Comparison of ENCODE assay signal across 8 cellular contexts in genomic region chr12:569803-570236, GRCh38.
DNase-seq lines count a peak whose midpoint lies in the region; ATAC-seq and TF ChIP-seq lines count a peak whose summit lies in the region.

No MANE protein-coding gene starts in this region.

- H3K9ac ChIP-seq in KMS-11 (peak overlapping the region; percentile 37; the same call in 1 of the 2 replicates), subcutaneous abdominal adipose tissue (ENCODE audit: low read length in 5 of 5) (peak overlapping the region; percentile 63 to 84 (median 81))

- intact Hi-C loops in activated naive CD4-positive, alpha-beta T cell treated with anti-CD3 and anti-CD28 coated beads for 36 hours (cut with micrococcal nuclease): loop anchor here (1.0 to 5.0 kb wide), 5 partner anchors 181 to 1022 kb away; partner anchors contain the start of genes FBXL14 and RAD52

- H3K4me2 ChIP-seq in KMS-11: peak overlapping the region; percentile 94

- peaks cover 58% of the 10 kb centered on the region for H3K4me1 Mint-ChIP-seq in activated naive CD4-positive, alpha-beta T cell treated with anti-CD3 and anti-CD28 coated beads for 36 hours (ENCODE audit: low read depth)

- H3K36me3 ChIP-seq in KMS-11 (ENCODE audit: insufficient read depth) (no peaks in the 10 kb centered on the region), gastroesophageal sphincter (no peaks in the 10 kb centered on the region), neutrophil (peaks cover 12% of the 10 kb centered on the region), subcutaneous abdominal adipose tissue (ENCODE audit: control insufficient read depth in 5 of 5, insufficient read depth in 5 of 5, low read length in 5 of 5) (peaks cover 0 to 8% (median 4%) of the 10 kb centered on the region in 5 donors)

- no peaks in the 10 kb centered on the region for H3K4me1 ChIP-seq in KMS-11 (ENCODE audit: low read depth, poor library complexity, severe bottlenecking)
- peaks cover 0 to 39% (median 6%) of the 10 kb centered on the region in 3 donors for H3K4me1 ChIP-seq in gastroesophageal sphincter
- H3K4me1 ChIP-seq in neutrophil (ENCODE audit: control insufficient read depth in 1 of 2, insufficient read depth in 1 of 2, low read depth in 1 of 2, low read length in 1 of 2): peaks cover 11 to 21% of the 10 kb centered on the region in 2 experiments
- peaks cover 14 to 51% (median 38%) of the 10 kb centered on the region in 5 donors for H3K4me1 ChIP-seq in subcutaneous abdominal adipose tissue (ENCODE audit: control insufficient read depth in 5 of 5, insufficient read depth in 5 of 5, low read length in 5 of 5)

- no peak for TF ChIP-seq EP300 in gastroesophageal sphincter (IDR thresholded peaks at IDR 0.05)

- ATAC-seq in GM18502 (IDR thresholded peaks at IDR 0.05; ENCODE audit: poor library complexity, unreplicated experiment) (peak; percentile 66), gastroesophageal sphincter (peak; percentile 81)

- peak; percentile 63 for DNase-seq in SK-N-DZ (ENCODE audit: low spot score)
- DNase-seq in activated naive CD4-positive, alpha-beta T cell treated with anti-CD3 and anti-CD28 coated beads for 36 hours: peak; percentile 91

- H3K4me3 ChIP-seq in KMS-11 (IDR thresholded peaks at IDR 0.05; ENCODE audit: insufficient read depth, low read depth, low read length) (no peak overlapping the region), gastroesophageal sphincter (peak overlapping the region; percentile 41 to 74), neutrophil (ENCODE audit: low read depth in 1 of 2, low read length in 1 of 2) (peak overlapping the region; percentile 53 to 72), subcutaneous abdominal adipose tissue (ENCODE audit: low read depth in 1 of 5, low read length in 5 of 5) (peak overlapping the region; percentile 62 to 81 (median 70))

- TF ChIP-seq CTCF in 22Rv1 (IDR thresholded peaks at IDR 0.05) (peak; percentile 99), KMS-11 (conservative IDR thresholded peaks at IDR 0.05; ENCODE audit: low read depth, low read length) (peak; percentile 92), gastroesophageal sphincter (IDR thresholded peaks at IDR 0.05) (peak in 3 of 4 experiments; percentile 95 to 97 (median 96)), neutrophil (IDR thresholded peaks at IDR 0.05) (peak; percentile 88)

- H3K79me2 ChIP-seq in KMS-11 (ENCODE audit: insufficient read depth, low read depth): no peaks in the 10 kb centered on the region

- H3K4me3 Mint-ChIP-seq in activated naive CD4-positive, alpha-beta T cell treated with anti-CD3 and anti-CD28 coated beads for 36 hours: peak overlapping the region; percentile 80

- no peaks in the 10 kb centered on the region for H4K20me1 ChIP-seq in KMS-11 (ENCODE audit: insufficient read depth)

- TF ChIP-seq POLR2A in gastroesophageal sphincter (IDR thresholded peaks at IDR 0.05): no peak

- peak overlapping the region; percentile 99 for H2AFZ ChIP-seq in KMS-11 (ENCODE audit: low read depth)

- peaks cover 3% of the 10 kb centered on the region for H3K36me3 Mint-ChIP-seq in activated naive CD4-positive, alpha-beta T cell treated with anti-CD3 and anti-CD28 coated beads for 36 hours (ENCODE audit: low read depth)

- H3K9me3 ChIP-seq in gastroesophageal sphincter: no peaks in the 10 kb centered on the region
- no peaks in the 10 kb centered on the region for H3K9me3 ChIP-seq in neutrophil
- H3K9me3 ChIP-seq in subcutaneous abdominal adipose tissue (ENCODE audit: control insufficient read depth in 5 of 5, low read length in 5 of 5): no peaks in the 10 kb centered on the region

- 0% methylated on average over 5 of the region's 39 CpGs; no CpG with 5 or more reads in 1 of the 2 donors for WGBS in gastroesophageal sphincter (ENCODE audit: low coverage in 1 of 2), 2 donors

- peaks cover 3% of the 10 kb centered on the region for H3K9me3 Mint-ChIP-seq in activated naive CD4-positive, alpha-beta T cell treated with anti-CD3 and anti-CD28 coated beads for 36 hours

- H3K27ac Mint-ChIP-seq in activated naive CD4-positive, alpha-beta T cell treated with anti-CD3 and anti-CD28 coated beads for 36 hours: no peak overlapping the region

- H3K27me3 ChIP-seq in KMS-11 (ENCODE audit: insufficient read depth, low read depth): no peaks in the 10 kb centered on the region
- no peaks in the 10 kb centered on the region for H3K27me3 ChIP-seq in gastroesophageal sphincter
- no peaks in the 10 kb centered on the region for H3K27me3 ChIP-seq in neutrophil
- no peaks in the 10 kb centered on the region for H3K27me3 ChIP-seq in subcutaneous abdominal adipose tissue (ENCODE audit: control insufficient read depth in 5 of 5, insufficient read depth in 4 of 5, low read length in 5 of 5)

- CTCF ChIA-PET in activated naive CD4-positive, alpha-beta T cell treated with anti-CD3 and anti-CD28 coated beads for 36 hours (lab: Charles Lee): interaction anchor here (0.6 to 4.3 kb wide), 13 partner anchors 9 to 421 kb away, joined by 3 to 36 read pairs (median 4); partner anchors contain the start of genes ERC1, NINJ2 and WNK1

- no peak overlapping the region for H3K27ac ChIP-seq in 22Rv1
- no peak overlapping the region for H3K27ac ChIP-seq in KMS-11
- H3K27ac ChIP-seq in gastroesophageal sphincter: peak overlapping the region; percentile 79 to 94 (median 89)
- H3K27ac ChIP-seq in neutrophil: no peak overlapping the region
- peak overlapping the region; percentile 99 for H3K27ac ChIP-seq in subcutaneous abdominal adipose tissue (ENCODE audit: low read depth, low read length)

- no peaks in the 10 kb centered on the region for H3K27me3 Mint-ChIP-seq in activated naive CD4-positive, alpha-beta T cell treated with anti-CD3 and anti-CD28 coated beads for 36 hours (ENCODE audit: low read depth)

Comparison
In these comparisons a context has a peak if more than half of its experiments do, and no peak if none do; other contexts are left out.
1. H3K27ac ChIP-seq: peak in gastroesophageal sphincter (4 of 4) and subcutaneous abdominal adipose tissue (single experiment); none in 22Rv1 (single experiment), KMS-11 (single experiment) and neutrophil (single experiment).
2. Peak in every context shown above with its lines, with median percentiles within 50 percentile points of each other: CTCF ChIP-seq.